Comparison of ENCODE assay signal across 22 cellular contexts in the genomic region with DNA sequence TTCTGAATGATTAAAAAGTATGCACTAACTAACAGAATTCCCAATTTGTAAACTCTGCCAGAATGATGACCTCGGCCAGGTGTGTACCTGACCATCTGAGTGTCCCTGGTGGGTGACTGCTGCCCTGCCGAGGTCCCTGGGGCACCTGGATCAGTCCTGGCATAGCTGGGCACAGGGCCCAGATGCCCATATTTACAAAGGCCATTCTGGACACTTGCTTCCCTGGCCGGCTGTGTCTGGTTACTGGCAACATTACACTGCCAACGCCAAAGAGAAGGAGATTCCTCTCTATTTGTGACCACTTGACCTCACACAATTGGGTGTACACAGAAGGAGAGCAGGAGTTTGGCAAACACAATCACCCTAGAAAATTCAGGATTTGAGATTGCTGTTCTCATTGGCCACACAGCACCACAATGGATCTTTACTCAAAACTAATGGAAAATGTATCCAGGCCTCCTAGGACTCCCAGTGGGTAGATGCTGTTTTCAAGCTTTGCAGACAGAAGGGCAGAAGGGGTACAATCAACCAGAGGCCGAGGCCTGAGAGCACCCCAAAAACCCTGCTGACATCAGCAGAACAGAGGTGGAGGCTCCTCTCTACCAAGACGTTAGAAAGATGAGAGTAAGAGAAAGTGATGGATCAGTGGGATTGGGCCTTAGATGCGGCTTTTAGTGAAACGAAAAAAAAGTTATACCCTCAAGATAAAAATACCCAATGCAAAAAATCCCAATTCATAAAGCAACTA.
"Had no signal": no experiment of that assay in that cellular context is flagged by ENCODE, and none has a peak within 500 bp of the region (broad histone marks: within the 10 kb centered on the region; RNA-seq: fewer than 3 reads in every experiment).

No MANE protein-coding gene starts in this region.

- H3K4me3 ChIP-seq: body of pancreas, cardiac muscle cell, lower lobe of right lung, pancreas had no signal

- H3K27me3 Mint-ChIP-seq: activated naive CD4-positive, alpha-beta T cell treated with anti-CD3 and anti-CD28 coated beads, Interleukin-2, amount 50 U/mL, for 24 hours had no signal

- H3K27ac Mint-ChIP-seq: activated CD8-positive, alpha-beta T cell treated with anti-CD3 and anti-CD28 coated beads, Interleukin-2, amount 10 ng/mL, durations not matched to agents 7 days and 5 days; activated naive CD4-positive, alpha-beta T cell treated with anti-CD3 and anti-CD28 coated beads, Interleukin-2, amount 50 U/mL, for 24 hours; stimulated activated naive B cell treated with anti-CD40 and anti-IgM and Interleukin-4, amounts not matched to agents 10 μg/mL and 1 μg/mL and 100 μg/mL, for 72 hours; type B pancreatic cell had no signal

- H3K27me3 ChIP-seq: body of pancreas, foreskin keratinocyte, pancreas had no signal

- H3K36me3 ChIP-seq: cardiac muscle cell, lower lobe of right lung, neutrophil, pancreas had no signal

- ATAC-seq: activated CD8-positive, alpha-beta T cell treated with anti-CD3 and anti-CD28 coated beads, Interleukin-2, amount 10 ng/mL, durations not matched to agents 7 days and 5 days; body of pancreas; foreskin keratinocyte; naive thymus-derived CD4-positive, alpha-beta T cell; pancreas; stimulated activated naive B cell treated with anti-CD40 and anti-IgM and Interleukin-4, amounts not matched to agents 10 μg/mL and 1 μg/mL and 100 μg/mL, for 72 hours had no signal

- H3K4me1 ChIP-seq: body of pancreas, foreskin keratinocyte, lower lobe of right lung, pancreas had no signal

- H3K27ac ChIP-seq: body of pancreas, cardiac muscle cell, foreskin keratinocyte, lower lobe of right lung, neutrophil, pancreas had no signal

- H3K36me3 Mint-ChIP-seq: activated naive CD4-positive, alpha-beta T cell treated with anti-CD3 and anti-CD28 coated beads, Interleukin-2, amount 50 U/mL, for 24 hours; naive thymus-derived CD4-positive, alpha-beta T cell; stimulated activated naive B cell treated with anti-CD40 and anti-IgM and Interleukin-4, amounts not matched to agents 10 μg/mL and 1 μg/mL and 100 μg/mL, for 72 hours; type B pancreatic cell had no signal

- H3K9me3 Mint-ChIP-seq: activated naive CD4-positive, alpha-beta T cell treated with anti-CD3 and anti-CD28 coated beads, Interleukin-2, amount 50 U/mL, for 24 hours; type B pancreatic cell had no signal

- H3K9me3 ChIP-seq: body of pancreas, lower lobe of right lung, neutrophil, pancreas had no signal

- DNase-seq: activated CD4-positive, alpha-beta T cell treated with anti-CD3 and anti-CD28 coated beads for 1 hour; activated CD4-positive, alpha-beta T cell treated with anti-CD3 and anti-CD28 coated beads, Interleukin-2, amount 50 U/mL, for 1 hour; activated CD8-positive, alpha-beta T cell treated with anti-CD3 and anti-CD28 coated beads, Interleukin-2, amount 10 ng/mL, durations not matched to agents 7 days and 5 days; activated gamma-delta T cell treated with Interleukin-2 at 50 U/mL for 16 hours; anterior cingulate cortex; body of pancreas; dermis blood vessel endothelial cell; effector memory CD4-positive, alpha-beta T cell; foreskin keratinocyte; lower lobe of right lung; mesendoderm; naive thymus-derived CD4-positive, alpha-beta T cell; pancreas; small intestine; stimulated activated CD4-positive, alpha-beta T cell treated with anti-CD3 and anti-CD28 coated beads, Interleukin-2, amount 100 ng/mL, for 48 hours; stimulated activated CD8-positive, alpha-beta memory T cell treated with anti-CD3 and anti-CD28 coated beads, Interleukin-4, amount 100 ng/mL, for 48 hours; stimulated activated naive B cell treated with anti-CD40 and anti-IgM and Interleukin-4, amounts not matched to agents 10 μg/mL and 1 μg/mL and 100 μg/mL, for 72 hours; T-helper 9 cell had no signal

- H3K4me3 Mint-ChIP-seq: activated CD8-positive, alpha-beta T cell treated with anti-CD3 and anti-CD28 coated beads, Interleukin-2, amount 10 ng/mL, durations not matched to agents 7 days and 5 days; activated naive CD4-positive, alpha-beta T cell treated with anti-CD3 and anti-CD28 coated beads, Interleukin-2, amount 50 U/mL, for 24 hours; naive thymus-derived CD4-positive, alpha-beta T cell; stimulated activated naive B cell treated with anti-CD40 and anti-IgM and Interleukin-4, amounts not matched to agents 10 μg/mL and 1 μg/mL and 100 μg/mL, for 72 hours; type B pancreatic cell had no signal
